Comparison of ENCODE assay signal across 9 cellular contexts in the genomic region with DNA sequence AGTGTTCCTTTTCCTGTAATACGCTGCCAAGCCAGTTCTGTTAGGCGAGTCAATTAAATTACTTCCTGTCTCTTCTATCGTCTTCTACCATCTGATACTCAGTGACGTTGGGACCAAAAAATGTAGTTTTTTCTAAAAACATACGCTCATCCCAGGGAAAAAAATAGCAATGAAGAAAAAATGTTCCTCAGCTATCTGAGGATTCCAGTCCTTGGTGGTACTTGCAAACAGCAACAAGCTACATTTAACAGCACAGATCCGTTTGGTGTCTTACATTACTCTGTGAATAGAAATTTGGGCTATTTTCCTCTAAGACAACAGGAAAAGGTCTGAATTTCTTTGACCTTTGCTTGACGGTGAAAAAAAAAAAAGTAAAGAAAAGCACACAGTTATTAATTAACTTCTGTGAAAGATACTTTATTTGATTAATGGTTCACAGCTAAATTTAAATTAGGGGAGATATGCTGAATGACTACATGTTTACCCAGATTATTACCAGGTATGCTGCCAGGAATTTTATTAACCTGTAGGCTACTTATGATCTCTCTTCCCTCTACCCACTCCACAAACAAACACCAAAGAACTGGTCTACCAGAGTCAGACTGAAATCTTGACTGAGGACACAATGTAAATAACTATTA.
DNase-seq lines count a peak whose midpoint lies in the region; ATAC-seq, FAIRE-seq and TF ChIP-seq lines count a peak whose summit lies in the region.
"Had no signal": no experiment of that assay in that cellular context is flagged by ENCODE, and none has a peak within 500 bp of the region (broad histone marks: within the 10 kb centered on the region; RNA-seq: fewer than 3 reads in every experiment).

No MANE protein-coding gene starts in this region.

- no peaks in the 10 kb centered on the region for H3K27me3 ChIP-seq in liver (ENCODE audit: control insufficient read depth in 4 of 4, insufficient read depth in 4 of 4, low read length in 3 of 4)
- H3K27me3 ChIP-seq in HepG2 (ENCODE audit: control insufficient read depth in 1 of 2, insufficient read depth in 2 of 2, low read length in 2 of 2) = no peaks in the 10 kb centered on the region
- no peaks in the 10 kb centered on the region for H3K27me3 ChIP-seq in PC-3 (ENCODE audit: low read length)
- H3K27me3 ChIP-seq in suprapubic skin = no peaks in the 10 kb centered on the region

- no peaks in the 10 kb centered on the region for H3K36me3 ChIP-seq in liver (ENCODE audit: control insufficient read depth in 4 of 4, insufficient read depth in 3 of 4, low read depth in 1 of 4, low read length in 3 of 4)
- no peaks in the 10 kb centered on the region for H3K36me3 ChIP-seq in HepG2 (replicated peaks in 1 of 2; ENCODE audit: control insufficient read depth in 1 of 2, insufficient read depth in 2 of 2, low read length in 2 of 2)
- H3K36me3 ChIP-seq in PC-3 (ENCODE audit: low read depth, low read length) = no peaks in the 10 kb centered on the region
- no peaks in the 10 kb centered on the region for H3K36me3 ChIP-seq in suprapubic skin

- H3K9ac ChIP-seq in liver (ENCODE audit: low read depth in 1 of 2, low read length in 2 of 2) = peak overlapping the region in 1 of 2 donors; percentile 36
- no peak overlapping the region for H3K9ac ChIP-seq in HepG2 (ENCODE audit: insufficient read depth, low read depth, low read length)
- peak overlapping the region; percentile 56 for H3K9ac ChIP-seq in PC-3 (ENCODE audit: low read length)

- no peak overlapping the region for H3K4me3 ChIP-seq in liver (ENCODE audit: low read depth in 1 of 3, low read length in 3 of 3)
- no peak overlapping the region for H3K4me3 ChIP-seq in HepG2 (replicated peaks in 1 of 3; ENCODE audit: insufficient read depth in 1 of 3, low read depth in 2 of 3, low read length in 3 of 3)
- H3K4me3 ChIP-seq in PC-3 (ENCODE audit: low read length) = peak overlapping the region; percentile 23; the same call in 1 of the 2 replicates
- H3K4me3 ChIP-seq in suprapubic skin = no peak overlapping the region

- no peak for TF ChIP-seq POLR2A in HepG2 (IDR thresholded peaks at IDR 0.05; ENCODE audit: insufficient read depth in 1 of 2, low read depth in 2 of 2, low read length in 2 of 2)
- TF ChIP-seq POLR2A in suprapubic skin (IDR thresholded peaks at IDR 0.05) = no peak

- H3K4me2 ChIP-seq in HepG2 (ENCODE audit: low read depth, low read length) = no peak overlapping the region
- peak overlapping the region; percentile 60 for H3K4me2 ChIP-seq in PC-3 (ENCODE audit: low read length)

- TF ChIP-seq RAD21 in liver (IDR thresholded peaks at IDR 0.05) (peak in 1 of 2 donors; percentile 25), HepG2 (CRISPR knock-in tag; IDR thresholded peaks at IDR 0.05) (no peak)

- 20% methylated on average over 7 of the region's 7 CpGs for WGBS in liver
- 30% methylated on average over 7 of the region's 7 CpGs for WGBS in HepG2 (ENCODE audit: low lambda C conversion rate)
- WGBS in suprapubic skin = 9% methylated on average over 7 of the region's 7 CpGs

- DNase-seq in HepG2 (ENCODE audit: low spot score) = no peak
- peak; percentile 71 for DNase-seq in PC-3
- DNase-seq in glomerular visceral epithelial cell (ENCODE audit: extremely low spot score) = peak; percentile 86
- DNase-seq in suprapubic skin (ENCODE audit: low spot score in 2 of 2) = no peak
- DNase-seq in D721Med (ENCODE audit: insufficient read length, low spot score) = no peak
- DNase-seq in stimulated activated CD8-positive, alpha-beta memory T cell treated with anti-CD3 and anti-CD28 coated beads, Interleukin-4, amount 100 ng/mL, for 48 hours = no peak
- DNase-seq in NCI-H1694 treated with DMSO at 0.1 percent for 48 hours (lab: John Stamatoyannopoulos, UW) = no peak
- DNase-seq: DND-41 had no signal

- no peak for ATAC-seq in HepG2
- peak; percentile 56 for ATAC-seq in PC-3

- H3K79me2 ChIP-seq in HepG2 (ENCODE audit: insufficient read depth, low read length) (no peaks in the 10 kb centered on the region), PC-3 (ENCODE audit: low read length) (no peaks in the 10 kb centered on the region)

- in situ Hi-C loops in HepG2 (cut with HindIII; ENCODE audit: extremely low pct_ligation_motif_present, low pct_unique_long_range_greater_than_20kb) = no loop called here

- H3K9me3 ChIP-seq in liver (ENCODE audit: control insufficient read depth in 4 of 4, low read length in 3 of 4) (no peaks in the 10 kb centered on the region), HepG2 (ENCODE audit: low read length) (no peaks in the 10 kb centered on the region), PC-3 (ENCODE audit: low read length) (no peaks in the 10 kb centered on the region), suprapubic skin (no peaks in the 10 kb centered on the region)

- no peak for TF ChIP-seq CTCF in liver (IDR thresholded peaks at IDR 0.05; ENCODE audit: low read depth, low read length, missing input control)
- TF ChIP-seq CTCF in HepG2 (CRISPR knock-in tag; IDR thresholded peaks at IDR 0.05) = no peak
- no peak for TF ChIP-seq CTCF in PC-3 (conservative IDR thresholded peaks at IDR 0.05; ENCODE audit: low read depth, low read length)
- TF ChIP-seq CTCF in suprapubic skin (IDR thresholded peaks at IDR 0.05) = no peak
- no peak for TF ChIP-seq CTCF in D721Med (IDR thresholded peaks at IDR 0.05; ENCODE audit: insufficient read depth, missing control alignments)

- TF ChIP-seq EP300 in HepG2 (IDR thresholded peaks at IDR 0.05; ENCODE audit: low read depth in 2 of 2, low read length in 2 of 2) (no peak), HepG2 (CRISPR knock-in tag; IDR thresholded peaks at IDR 0.05; ENCODE audit: borderline replicate concordance) (no peak), suprapubic skin (IDR thresholded peaks at IDR 0.05) (no peak)

- H3K27ac ChIP-seq in liver (ENCODE audit: low read depth in 1 of 2, low read length in 2 of 2) (peak overlapping the region; percentile 72 to 79), HepG2 (ENCODE audit: extremely low read length, insufficient read depth, low read length) (no peak overlapping the region), PC-3 (ENCODE audit: low read length) (peak overlapping the region; percentile 88), suprapubic skin (peak overlapping the region; percentile 57)

- CTCF ChIA-PET in HepG2 (lab: Yijun Ruan, JAX; ENCODE audit: low intra/inter-chr PET ratio, low total read pairs) = no interaction called here
- CTCF ChIA-PET in PC-3 (lab: Charles Lee) = interaction anchor here (1.1 kb wide), 1 partner anchor 91 kb away, joined by 3 read pairs; no protein-coding TSS in a partner anchor

- intact Hi-C loops in HepG2 (cut with micrococcal nuclease; ENCODE audit: unreplicated experiment) (no loop called here), PC-3 (cut with micrococcal nuclease) (no loop called here)

- H2AFZ ChIP-seq in HepG2 (ENCODE audit: low read length) (no peak overlapping the region), PC-3 (ENCODE audit: low read length) (peak overlapping the region; percentile 25)

- no peaks in the 10 kb centered on the region for H3F3A ChIP-seq in PC-3 (ENCODE audit: low read length, unreplicated experiment)

- BruUV-seq in HepG2 (replicated peaks; lab: Mats Ljungman, UMichigan) (no TSS peak), PC-3 (replicated peaks; lab: Mats Ljungman, UMichigan) (TSS peak; percentile 57)

- peaks cover 4 to 35% (median 31%) of the 10 kb centered on the region in 4 donors for H3K4me1 ChIP-seq in liver (ENCODE audit: control insufficient read depth in 4 of 4, insufficient read depth in 4 of 4, low read length in 3 of 4)
- H3K4me1 ChIP-seq in HepG2 (ENCODE audit: insufficient read depth, low read length) = peaks cover 7% of the 10 kb centered on the region
- H3K4me1 ChIP-seq in PC-3 (ENCODE audit: insufficient read depth, low read length) = peaks cover 48% of the 10 kb centered on the region
- H3K4me1 ChIP-seq in suprapubic skin = peaks cover 49% of the 10 kb centered on the region

- POLR2A ChIA-PET in HepG2 (lab: Yijun Ruan, JAX) (no interaction called here), PC-3 (lab: Charles Lee; ENCODE audit: unreplicated experiment) (interaction anchor here (0.7 kb wide), 1 partner anchor 12 kb away, joined by 3 read pairs; no protein-coding TSS in a partner anchor)

- no peaks in the 10 kb centered on the region for H4K20me1 ChIP-seq in HepG2 (ENCODE audit: insufficient read depth, low read length)
- no peaks in the 10 kb centered on the region for H4K20me1 ChIP-seq in PC-3 (ENCODE audit: low read length)

- no peaks in the 10 kb centered on the region for H3K9me2 ChIP-seq in PC-3 (replicated peaks; ENCODE audit: low read length)

- no peak for FAIRE-seq in HepG2 (lab: Jason Lieb, UNC)
- FAIRE-seq in D721Med (lab: Jason Lieb, UNC) = no peak

TF ChIP-seq in liver, 16 proteins besides CTCF, POLR2A, EP300 and RAD21 (continues in another document):
- TF ChIP-seq JUND (IDR thresholded peaks at IDR 0.05) (peak; percentile 54 to 58), EGR1 (IDR thresholded peaks at IDR 0.05; ENCODE audit: low read depth in 2 of 2) (no peak), YY1 (IDR thresholded peaks at IDR 0.05) (no peak), MAX (IDR thresholded peaks at IDR 0.05) (no peak), NR2F2 (IDR thresholded peaks at IDR 0.05) (peak; percentile 61), GABPA (IDR thresholded peaks at IDR 0.05 in 1 of 2, conservative IDR thresholded peaks at IDR 0.05 in 1 of 2) (peak in 1 of 2 donors; percentile 19), TAF1 (conservative IDR thresholded peaks at IDR 0.05) (no peak)
- TF ChIP-seq, protein P1, sequence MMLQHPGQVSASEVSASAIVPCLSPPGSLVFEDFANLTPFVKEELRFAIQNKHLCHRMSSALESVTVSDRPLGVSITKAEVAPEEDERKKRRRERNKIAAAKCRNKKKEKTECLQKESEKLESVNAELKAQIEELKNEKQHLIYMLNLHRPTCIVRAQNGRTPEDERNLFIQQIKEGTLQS (IDR thresholded peaks at IDR 0.05) = no peak

Comparison
In these comparisons a context has a peak if more than half of its experiments do, and no peak if none do; other contexts are left out.
1. DNase-seq: peak in PC-3 (single experiment) and glomerular visceral epithelial cell (single experiment); none in HepG2 (single experiment), suprapubic skin (0 of 2), D721Med (single experiment), stimulated activated CD8-positive, alpha-beta memory T cell treated with anti-CD3 and anti-CD28 coated beads, Interleukin-4, amount 100 ng/mL, for 48 hours (single experiment) and NCI-H1694 treated with DMSO at 0.1 percent for 48 hours (single experiment).